ENCODE assay signal across 8 cellular contexts in genomic region chr17:50150354-50151040, GRCh38. TPM values are rescaled to one million over a fixed set of nuclear protein-coding genes. Genes with fewer than 3 reads are reported as not detected.
DNase-seq lines count a peak whose midpoint lies in the region; ATAC-seq and TF ChIP-seq lines count a peak whose summit lies in the region.

A gene with protein sequence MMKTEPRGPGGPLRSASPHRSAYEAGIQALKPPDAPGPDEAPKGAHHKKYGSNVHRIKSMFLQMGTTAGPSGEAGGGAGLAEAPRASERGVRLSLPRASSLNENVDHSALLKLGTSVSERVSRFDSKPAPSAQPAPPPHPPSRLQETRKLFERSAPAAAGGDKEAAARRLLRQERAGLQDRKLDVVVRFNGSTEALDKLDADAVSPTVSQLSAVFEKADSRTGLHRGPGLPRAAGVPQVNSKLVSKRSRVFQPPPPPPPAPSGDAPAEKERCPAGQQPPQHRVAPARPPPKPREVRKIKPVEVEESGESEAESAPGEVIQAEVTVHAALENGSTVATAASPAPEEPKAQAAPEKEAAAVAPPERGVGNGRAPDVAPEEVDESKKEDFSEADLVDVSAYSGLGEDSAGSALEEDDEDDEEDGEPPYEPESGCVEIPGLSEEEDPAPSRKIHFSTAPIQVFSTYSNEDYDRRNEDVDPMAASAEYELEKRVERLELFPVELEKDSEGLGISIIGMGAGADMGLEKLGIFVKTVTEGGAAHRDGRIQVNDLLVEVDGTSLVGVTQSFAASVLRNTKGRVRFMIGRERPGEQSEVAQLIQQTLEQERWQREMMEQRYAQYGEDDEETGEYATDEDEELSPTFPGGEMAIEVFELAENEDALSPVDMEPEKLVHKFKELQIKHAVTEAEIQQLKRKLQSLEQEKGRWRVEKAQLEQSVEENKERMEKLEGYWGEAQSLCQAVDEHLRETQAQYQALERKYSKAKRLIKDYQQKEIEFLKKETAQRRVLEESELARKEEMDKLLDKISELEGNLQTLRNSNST (minus strand): TSS chr17:50150677. CDS start chr17:50150513, 164 bp downstream.

- H3K4me3 Mint-ChIP-seq in neural crest cell, result peak within 1 kb of the TSS; percentile 97

- peak within 1 kb of the TSS; percentile 96 for H3K27ac Mint-ChIP-seq in neural crest cell (ENCODE audit: unreplicated experiment)

- H3K4me3 ChIP-seq in GM12864 (ENCODE audit: low read depth, low read length), result peak within 1 kb of the TSS; percentile 71

- no peaks in the 10 kb centered on the region for H3K36me3 Mint-ChIP-seq in neural crest cell (ENCODE audit: low read depth)

- peak within 1 kb of the TSS; percentile 98 for H3K27ac ChIP-seq in RWPE1

- ATAC-seq in esophagus mucosa (peak; percentile 0), HG03442 (IDR thresholded peaks at IDR 0.05; ENCODE audit: unreplicated experiment) (no peak), HG03280 (IDR thresholded peaks at IDR 0.05; ENCODE audit: unreplicated experiment) (no peak)

- H3K4me1 Mint-ChIP-seq in neural crest cell, result peaks cover 50% of the 10 kb centered on the region

- no peak for DNase-seq in GM12864 (ENCODE audit: low read depth)
- DNase-seq in RWPE1 (ENCODE audit: low spot score), result no peak
- no peak for DNase-seq in neural crest cell (ENCODE audit: low read depth, low spot score)
- DNase-seq in NCI-H1417 treated with DMSO at 0.1 percent for 48 hours (lab: John Stamatoyannopoulos, UW), result no peak
- DNase-seq in AG08395 (ENCODE audit: low spot score), result no peak

- no peaks in the 10 kb centered on the region for H3K9me3 Mint-ChIP-seq in neural crest cell

- H3K27me3 Mint-ChIP-seq in neural crest cell (ENCODE audit: low read depth), result no peaks in the 10 kb centered on the region

- POLR2A ChIA-PET in RWPE1 (lab: Yijun Ruan, JAX; ENCODE audit: low non-redundant PET), result interaction anchor here (0.6 kb wide), 4 partner anchors 13 to 1328 kb away, joined by 4 to 7 read pairs (median 4); no protein-coding TSS in a partner anchor

- TF ChIP-seq CTCF in GM12864 (IDR thresholded peaks at IDR 0.05; ENCODE audit: low read depth, low read length, missing control alignments) (no peak), RWPE1 (conservative IDR thresholded peaks at IDR 0.05; ENCODE audit: low read depth) (no peak), neural crest cell (conservative IDR thresholded peaks at IDR 0.05) (no peak)

- CTCF ChIA-PET in RWPE1 (lab: Yijun Ruan, JAX), result interaction anchor here (0.6 to 2.1 kb wide), 6 partner anchors 10 to 293 kb away, joined by 3 to 7 read pairs (median 4); no protein-coding TSS in a partner anchor

RNA-seq across cellular contexts. Expression of the gene that starts here (rescaled TPM):
- total RNA-seq in esophagus mucosa, result 26.3 TPM
- 67.1 and 68.8 TPM in 2 replicates for total RNA-seq in neural crest cell
